ENCODE assay signal across 11 cellular contexts in genomic region chr18:23380001-23380550, GRCh38.
DNase-seq lines count a peak whose midpoint lies in the region; ATAC-seq and TF ChIP-seq lines count a peak whose summit lies in the region.
"Had no signal": no experiment of that assay in that cellular context is flagged by ENCODE, and none has a peak within 500 bp of the region (broad histone marks: within the 10 kb centered on the region; RNA-seq: fewer than 3 reads in every experiment).

No MANE protein-coding gene starts in this region.

- no peak for ATAC-seq in sciatic nerve

- peak overlapping the region; percentile 80 for H3K27ac ChIP-seq in ascending aorta
- H3K27ac ChIP-seq in adrenal gland: peak overlapping the region in 1 of 5 donors; percentile 39
- H3K27ac ChIP-seq: parathyroid adenoma, transverse colon had no signal

- H3K9me3 ChIP-seq in ascending aorta: no peaks in the 10 kb centered on the region
- no peaks in the 10 kb centered on the region for H3K9me3 ChIP-seq in adrenal gland (replicated peaks in 1 of 3)
- H3K9me3 ChIP-seq: transverse colon had no signal

- intact Hi-C loops in ascending aorta (cut with DNase I) (no loop called here), adrenal gland (cut with DNase I) (loop anchor here (2.0 to 5.0 kb wide), 2 partner anchors 249 to 253 kb away; no protein-coding TSS in a partner anchor), sciatic nerve (cut with DNase I) (no loop called here)

- 83 to 87% (median 85%) methylated on average over 11 of the region's 11 CpGs for WGBS in adrenal gland, 4 donors

- H3K4me3 ChIP-seq in ascending aorta (no peak overlapping the region), adrenal gland (no peak overlapping the region)
- H3K4me3 ChIP-seq: transverse colon had no signal

- TF ChIP-seq CTCF in ascending aorta (IDR thresholded peaks at IDR 0.05) (no peak), adrenal gland (IDR thresholded peaks at IDR 0.05) (no peak)

- H3K4me1 ChIP-seq in ascending aorta: peaks cover 8 to 25% of the 10 kb centered on the region in 2 donors
- peaks cover 0 to 17% of the 10 kb centered on the region in 2 donors for H3K4me1 ChIP-seq in adrenal gland (replicated peaks in 1 of 2)
- H3K4me1 ChIP-seq: parathyroid adenoma had no signal

- TF ChIP-seq POLR2A in adrenal gland (IDR thresholded peaks at IDR 0.05): no peak

- peak; percentile 91 for DNase-seq in 8988T
- DNase-seq in HK-2 (ENCODE audit: unreplicated experiment): peak; percentile 44
- DNase-seq in ascending aorta (ENCODE audit: low spot score in 2 of 2): peak in 1 of 2 donors; percentile 67
- peak; percentile 97 for DNase-seq in kidney glomerular epithelial cell (lab: John Stamatoyannopoulos, UW)
- DNase-seq in cerebellar cortex (ENCODE audit: low spot score): no peak
- no peak for DNase-seq in adrenal gland
- DNase-seq in sciatic nerve (ENCODE audit: low spot score): no peak
- DNase-seq in cerebellum (ENCODE audit: low spot score): no peak
- DNase-seq: immature natural killer cell, transverse colon had no signal

- H3K27me3 ChIP-seq in ascending aorta (no peaks in the 10 kb centered on the region), adrenal gland (no peaks in the 10 kb centered on the region)
- H3K27me3 ChIP-seq: transverse colon had no signal

- no peaks in the 10 kb centered on the region for H3K36me3 ChIP-seq in ascending aorta
- H3K36me3 ChIP-seq in adrenal gland (replicated peaks in 1 of 2): no peaks in the 10 kb centered on the region
- H3K36me3 ChIP-seq: transverse colon had no signal

Comparison
In these comparisons a context has a peak if more than half of its experiments do, and no peak if none do; other contexts are left out.
1. DNase-seq: peak in 8988T (single experiment), HK-2 (single experiment) and kidney glomerular epithelial cell (single experiment); none in cerebellar cortex (single experiment), adrenal gland (0 of 7), sciatic nerve (single experiment) and cerebellum (single experiment).
2. intact Hi-C loops: an anchor here in adrenal gland (2.0 to 5.0 kb wide); none called in ascending aorta and sciatic nerve.